In the genomic region with DNA sequence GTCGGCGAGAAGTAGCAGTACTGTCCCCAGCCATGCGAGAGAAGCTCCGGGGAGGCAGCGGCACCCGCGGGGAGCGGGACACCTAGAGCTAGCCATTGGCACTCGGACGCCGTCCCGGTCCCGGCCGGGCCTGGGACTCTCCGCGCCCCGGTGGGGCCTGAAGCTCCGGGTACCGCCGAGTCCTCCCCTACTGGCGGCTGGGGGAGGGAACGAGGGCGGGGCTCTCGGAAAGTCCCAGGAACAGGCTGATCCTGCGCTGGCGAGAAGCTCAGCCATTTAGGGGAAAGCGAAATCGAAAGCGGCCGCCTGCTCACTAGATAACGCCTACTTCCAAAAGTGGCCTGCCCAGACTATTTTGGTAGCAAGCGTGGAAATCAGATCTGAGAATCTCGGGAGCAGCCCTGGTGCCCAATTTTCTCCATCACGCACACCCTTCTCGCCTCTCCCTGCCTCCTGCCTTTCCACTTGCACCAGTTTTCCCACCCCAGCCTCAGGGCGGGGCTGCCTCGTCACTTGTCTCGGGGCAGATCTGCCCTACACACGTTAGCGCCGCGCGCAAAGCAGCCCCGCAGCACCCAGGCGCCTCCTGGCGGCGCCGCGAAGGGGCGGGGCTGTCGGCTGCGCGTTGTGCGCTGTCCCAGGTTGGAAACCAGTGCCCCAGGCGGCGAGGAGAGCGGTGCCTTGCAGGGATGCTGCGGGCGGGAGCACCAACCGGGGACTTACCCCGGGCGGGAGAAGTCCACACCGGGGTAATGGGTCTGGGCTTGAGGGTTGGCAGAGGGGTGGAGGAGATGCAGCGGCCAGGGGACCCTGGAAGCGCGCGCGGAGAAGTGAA, we compare ENCODE assay signal across 8 cellular contexts. TPM values are rescaled to one million over a fixed set of nuclear protein-coding genes. Genes with fewer than 3 reads are reported as not detected.
DNase-seq lines count a peak whose midpoint lies in the region; ATAC-seq and TF ChIP-seq lines count a peak whose summit lies in the region.

A gene (plus strand): TSS at position 652 of the 835 bp plus-strand sequence. CDS start 38 bp downstream, at position 690.
A gene with protein sequence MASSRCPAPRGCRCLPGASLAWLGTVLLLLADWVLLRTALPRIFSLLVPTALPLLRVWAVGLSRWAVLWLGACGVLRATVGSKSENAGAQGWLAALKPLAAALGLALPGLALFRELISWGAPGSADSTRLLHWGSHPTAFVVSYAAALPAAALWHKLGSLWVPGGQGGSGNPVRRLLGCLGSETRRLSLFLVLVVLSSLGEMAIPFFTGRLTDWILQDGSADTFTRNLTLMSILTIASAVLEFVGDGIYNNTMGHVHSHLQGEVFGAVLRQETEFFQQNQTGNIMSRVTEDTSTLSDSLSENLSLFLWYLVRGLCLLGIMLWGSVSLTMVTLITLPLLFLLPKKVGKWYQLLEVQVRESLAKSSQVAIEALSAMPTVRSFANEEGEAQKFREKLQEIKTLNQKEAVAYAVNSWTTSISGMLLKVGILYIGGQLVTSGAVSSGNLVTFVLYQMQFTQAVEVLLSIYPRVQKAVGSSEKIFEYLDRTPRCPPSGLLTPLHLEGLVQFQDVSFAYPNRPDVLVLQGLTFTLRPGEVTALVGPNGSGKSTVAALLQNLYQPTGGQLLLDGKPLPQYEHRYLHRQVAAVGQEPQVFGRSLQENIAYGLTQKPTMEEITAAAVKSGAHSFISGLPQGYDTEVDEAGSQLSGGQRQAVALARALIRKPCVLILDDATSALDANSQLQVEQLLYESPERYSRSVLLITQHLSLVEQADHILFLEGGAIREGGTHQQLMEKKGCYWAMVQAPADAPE (minus strand): TSS at position 164 of the 835 bp plus-strand sequence. CDS start 68 bp downstream, at position 96.

- H3K27ac ChIP-seq in PC-3 (ENCODE audit: low read length) (peak within 1 kb of the TSS; percentile 72), epithelial cell of prostate (peak within 1 kb of the TSS; percentile 76), mucosa of rectum (ENCODE audit: low read depth in 2 of 2, low read length in 2 of 2) (peak within 1 kb of the TSS; percentile 99)

- no peaks in the 10 kb centered on the region for H3K79me2 ChIP-seq in PC-3 (ENCODE audit: low read length)

- no peaks in the 10 kb centered on the region for H3K9me2 ChIP-seq in PC-3 (replicated peaks; ENCODE audit: low read length)

- peak; percentile 75 for TF ChIP-seq CTCF in PC-3 (conservative IDR thresholded peaks at IDR 0.05; ENCODE audit: low read depth, low read length)

- no peaks in the 10 kb centered on the region for H3F3A ChIP-seq in PC-3 (ENCODE audit: low read length, unreplicated experiment)

- H3K9ac ChIP-seq in PC-3 (ENCODE audit: low read length) (peak within 1 kb of the TSS; percentile 55), mucosa of rectum (ENCODE audit: low read depth in 1 of 2, low read length in 2 of 2) (peak within 1 kb of the TSS; percentile 96 to 99)

- H3K4me1 ChIP-seq in PC-3 (ENCODE audit: insufficient read depth, low read length): peaks cover 7% of the 10 kb centered on the region
- H3K4me1 ChIP-seq in mucosa of rectum (ENCODE audit: control insufficient read depth in 2 of 2, insufficient read depth in 2 of 2, low read length in 2 of 2): peaks cover 21 to 26% of the 10 kb centered on the region in 2 donors

- CTCF ChIA-PET in PC-3 (lab: Charles Lee): interaction anchor here (0.6 to 2.7 kb wide), 7 partner anchors 9 to 131 kb away, joined by 3 to 83 read pairs (median 6); a partner anchor contains a TSS

- no TSS peak for BruUV-seq in PC-3 (replicated peaks; lab: Mats Ljungman, UMichigan)

- ATAC-seq in GM21381 (IDR thresholded peaks at IDR 0.05; ENCODE audit: unreplicated experiment) (peak; percentile 79), PC-3 (peak; percentile 87)

- POLR2A ChIA-PET in PC-3 (lab: Charles Lee; ENCODE audit: unreplicated experiment): interaction anchor here (0.5 to 1.1 kb wide), 7 partner anchors 9 to 118 kb away, joined by 3 to 12 read pairs (median 4); a partner anchor contains a TSS

- H3K27me3 ChIP-seq in PC-3 (ENCODE audit: low read length) (no peaks in the 10 kb centered on the region), mucosa of rectum (ENCODE audit: control insufficient read depth in 2 of 2, insufficient read depth in 2 of 2, low read length in 2 of 2) (no peaks in the 10 kb centered on the region)

- DNase-seq in DMS 273 treated with DMSO at 0.1 percent for 48 hours (lab: John Stamatoyannopoulos, UW) (peak; percentile 89), HUDEP-2 (lab: John Stamatoyannopoulos, UW; ENCODE audit: unreplicated experiment in 76 of 76) (peak in 74 of 76 experiments; percentile 69 to 99 (median 89)), PC-3 (peak; percentile 95), activated T-cell treated with anti-CD3 and anti-CD28 coated beads for 48 hours (ENCODE audit: low read depth) (peak; percentile 92), epithelial cell of prostate (ENCODE audit: low read depth, low spot score) (peak; percentile 70)
- peak; percentile 93 to 96 for DNase-seq in stimulated activated CD8-positive, alpha-beta memory T cell treated with anti-CD3 and anti-CD28 coated beads, Interleukin-4, amount 100 ng/mL, for 4 hours (ENCODE audit: low read depth in 2 of 2, low spot score in 1 of 2)

- intact Hi-C loops in PC-3 (cut with micrococcal nuclease): loop anchor here (1.0 kb wide), 2 partner anchors 9 to 15 kb away; a partner anchor contains a TSS

- H3K36me3 ChIP-seq in PC-3 (ENCODE audit: low read depth, low read length): no peaks in the 10 kb centered on the region
- H3K36me3 ChIP-seq in mucosa of rectum (ENCODE audit: control insufficient read depth in 2 of 2, insufficient read depth in 2 of 2, low read length in 2 of 2): peaks cover 38 to 44% of the 10 kb centered on the region in 2 donors

- H3K9me3 ChIP-seq in PC-3 (ENCODE audit: low read length): no peaks in the 10 kb centered on the region
- no peaks in the 10 kb centered on the region for H3K9me3 ChIP-seq in mucosa of rectum (ENCODE audit: control insufficient read depth in 2 of 2, low read length in 2 of 2)

- peak within 1 kb of the TSS; percentile 96 for H2AFZ ChIP-seq in PC-3 (ENCODE audit: low read length)

- peak within 1 kb of the TSS; percentile 83 for H3K4me3 ChIP-seq in PC-3 (ENCODE audit: low read length)
- H3K4me3 ChIP-seq in mucosa of rectum (ENCODE audit: low read length in 2 of 2): peak within 1 kb of the TSS; percentile 91 to 96

- peak within 1 kb of the TSS; percentile 100 for H3K4me2 ChIP-seq in PC-3 (ENCODE audit: low read length)

- H4K20me1 ChIP-seq in PC-3 (ENCODE audit: low read length): no peaks in the 10 kb centered on the region

RNA-seq across cellular contexts. Expression of the first gene that starts in this region (rescaled TPM):
- total RNA-seq in PC-3 (2014; rRNA removed): 0.40 and 1.5 TPM in 2 replicates

RNA-seq across cellular contexts. Expression of the second gene that starts in this region (rescaled TPM):
- total RNA-seq in PC-3 (2014; rRNA removed): 15.8 and 19.4 TPM in 2 replicates

Comparison
In these comparisons a context has a peak if more than half of its experiments do, and no peak if none do; other contexts are left out.
1. Peak in every context shown above with its lines: DNase-seq, ATAC-seq, H3K4me3 ChIP-seq and H3K27ac ChIP-seq.